ENCODE assay signal across 31 cellular contexts in genomic region chr2:47235127-47235526, GRCh38.
"Had no signal": no experiment of that assay in that cellular context is flagged by ENCODE, and none has a peak within 500 bp of the region (broad histone marks: within the 10 kb centered on the region; RNA-seq: fewer than 3 reads in every experiment).

No MANE protein-coding gene starts in this region.

- H3K36me3 Mint-ChIP-seq: activated CD4-positive, alpha-beta memory T cell treated with anti-CD3 and anti-CD28 coated beads for 36 hours; activated CD8-positive, alpha-beta memory T cell treated with anti-CD3 and anti-CD28 coated beads, Interleukin-2, amount 10 ng/mL, durations not matched to agents 7 days and 5 days; activated naive CD4-positive, alpha-beta T cell treated with anti-CD3 and anti-CD28 coated beads, Interleukin-2, amount 10 ng/mL, durations not matched to agents 7 days and 5 days; activated naive CD8-positive, alpha-beta T cell had no signal

- H3K4me3 ChIP-seq: coronary artery, dorsolateral prefrontal cortex, heart right ventricle had no signal

- FAIRE-seq: astrocyte, bronchial epithelial cell, frontal cortex had no signal

- H3K27ac ChIP-seq: brain microvascular endothelial cell, coronary artery, dorsolateral prefrontal cortex, heart right ventricle had no signal

- H3K36me3 ChIP-seq: brain microvascular endothelial cell, heart right ventricle had no signal

- ATAC-seq: activated CD4-positive, alpha-beta T cell treated with anti-CD3 and anti-CD28 coated beads for 36 hours; activated CD8-positive, alpha-beta memory T cell treated with anti-CD3 and anti-CD28 coated beads, Interleukin-2, amount 10 ng/mL, durations not matched to agents 7 days and 5 days; activated CD8-positive, alpha-beta T cell treated with anti-CD3 and anti-CD28 coated beads, Interleukin-2, amount 10 ng/mL, durations not matched to agents 7 days and 5 days; activated T-cell treated with anti-CD3 and anti-CD28 coated beads, Interleukin-2, amount 50 U/mL, for 72 hours; esophagus mucosa; heart right ventricle had no signal

- DNase-seq: activated CD4-positive, alpha-beta memory T cell treated with anti-CD3 and anti-CD28 coated beads for 36 hours; activated CD4-positive, alpha-beta T cell treated with anti-CD3 and anti-CD28 coated beads for 36 hours; activated CD4-positive, alpha-beta T cell treated with anti-CD3 and anti-CD28 coated beads, Interleukin-2, amount 10 ng/mL, durations not matched to agents 24 days and 14 days; activated CD4-positive, CD25-positive, alpha-beta regulatory T cell; activated CD4-positive, CD25-positive, alpha-beta regulatory T cell treated with anti-CD3 and anti-CD28 coated beads, Interleukin-2, amount 50 U/mL, for 72 hours; activated CD8-positive, alpha-beta memory T cell treated with anti-CD3 and anti-CD28 coated beads, Interleukin-2, amount 10 ng/mL, durations not matched to agents 7 days and 5 days; activated CD8-positive, alpha-beta memory T cell treated with anti-CD3 and anti-CD28 coated beads, Interleukin-2, amount 50 U/mL, for 48 hours; activated CD8-positive, alpha-beta T cell treated with anti-CD3 and anti-CD28 coated beads, Interleukin-2, amount 10 ng/mL, durations not matched to agents 7 days and 5 days; activated gamma-delta T cell; activated naive CD4-positive, alpha-beta T cell; activated naive CD4-positive, alpha-beta T cell treated with anti-CD3 and anti-CD28 coated beads, Interleukin-2, amount 10 ng/mL, durations not matched to agents 7 days and 5 days; activated T-cell treated with anti-CD3 and anti-CD28 coated beads for 4 hours; activated T-cell treated with anti-CD3 and anti-CD28 coated beads, Interleukin-2, amount 50 U/mL, for 24 hours; activated T-cell treated with anti-CD3 and anti-CD28 coated beads, Interleukin-2, amount 50 U/mL, for 72 hours; amniotic stem cell; anterior cingulate cortex; brain microvascular endothelial cell; dorsolateral prefrontal cortex; effector memory CD4-positive, alpha-beta T cell; endodermal cell; foreskin fibroblast; heart right ventricle; T-helper 2 cell had no signal

- H3K27ac Mint-ChIP-seq: activated CD4-positive, alpha-beta memory T cell treated with anti-CD3 and anti-CD28 coated beads for 36 hours; activated CD4-positive, alpha-beta T cell treated with anti-CD3 and anti-CD28 coated beads for 36 hours; activated CD4-positive, alpha-beta T cell treated with anti-CD3 and anti-CD28 coated beads, Interleukin-2, amount 10 ng/mL, durations not matched to agents 24 days and 14 days; activated CD8-positive, alpha-beta memory T cell treated with anti-CD3 and anti-CD28 coated beads, Interleukin-2, amount 10 ng/mL, durations not matched to agents 7 days and 5 days; activated CD8-positive, alpha-beta T cell treated with anti-CD3 and anti-CD28 coated beads, Interleukin-2, amount 10 ng/mL, durations not matched to agents 7 days and 5 days; activated naive CD4-positive, alpha-beta T cell treated with anti-CD3 and anti-CD28 coated beads, Interleukin-2, amount 10 ng/mL, durations not matched to agents 7 days and 5 days; activated naive CD8-positive, alpha-beta T cell; activated T-cell treated with anti-CD3 and anti-CD28 coated beads, Interleukin-2, amount 50 U/mL, for 24 hours; activated T-cell treated with anti-CD3 and anti-CD28 coated beads, Interleukin-2, amount 50 U/mL, for 72 hours; dendritic cell treated with granulocyte-macrophage colony-stimulating factor and Interleukin-4, amounts not matched to agents 40 ng/mL and 50 ng/mL, for 4 days; endodermal cell had no signal

- H3K4me1 Mint-ChIP-seq: activated CD4-positive, alpha-beta T cell treated with anti-CD3 and anti-CD28 coated beads for 36 hours; activated naive CD4-positive, alpha-beta T cell treated with anti-CD3 and anti-CD28 coated beads, Interleukin-2, amount 10 ng/mL, durations not matched to agents 7 days and 5 days; central memory CD8-positive, alpha-beta T cell had no signal

- H3K27me3 ChIP-seq: brain microvascular endothelial cell, dorsolateral prefrontal cortex, heart right ventricle had no signal

- H3K27me3 Mint-ChIP-seq: activated CD4-positive, alpha-beta memory T cell treated with anti-CD3 and anti-CD28 coated beads for 36 hours; activated naive CD8-positive, alpha-beta T cell; activated T-cell treated with anti-CD3 and anti-CD28 coated beads, Interleukin-2, amount 50 U/mL, for 24 hours had no signal

- H3K9me3 Mint-ChIP-seq: activated CD4-positive, alpha-beta memory T cell treated with anti-CD3 and anti-CD28 coated beads for 36 hours; activated CD4-positive, alpha-beta T cell treated with anti-CD3 and anti-CD28 coated beads, Interleukin-2, amount 10 ng/mL, durations not matched to agents 24 days and 14 days; activated naive CD4-positive, alpha-beta T cell treated with anti-CD3 and anti-CD28 coated beads, Interleukin-2, amount 10 ng/mL, durations not matched to agents 7 days and 5 days; activated T-cell treated with anti-CD3 and anti-CD28 coated beads, Interleukin-2, amount 50 U/mL, for 24 hours; activated T-cell treated with anti-CD3 and anti-CD28 coated beads, Interleukin-2, amount 50 U/mL, for 72 hours; central memory CD8-positive, alpha-beta T cell; dendritic cell treated with granulocyte-macrophage colony-stimulating factor and Interleukin-4, amounts not matched to agents 40 ng/mL and 50 ng/mL, for 4 days; endodermal cell had no signal

- H3K4me3 Mint-ChIP-seq: activated CD4-positive, alpha-beta memory T cell treated with anti-CD3 and anti-CD28 coated beads for 36 hours; activated CD4-positive, alpha-beta T cell treated with anti-CD3 and anti-CD28 coated beads for 36 hours; activated CD4-positive, alpha-beta T cell treated with anti-CD3 and anti-CD28 coated beads, Interleukin-2, amount 10 ng/mL, durations not matched to agents 24 days and 14 days; activated CD8-positive, alpha-beta memory T cell treated with anti-CD3 and anti-CD28 coated beads, Interleukin-2, amount 10 ng/mL, durations not matched to agents 7 days and 5 days; activated CD8-positive, alpha-beta T cell treated with anti-CD3 and anti-CD28 coated beads, Interleukin-2, amount 10 ng/mL, durations not matched to agents 7 days and 5 days; activated naive CD4-positive, alpha-beta T cell treated with anti-CD3 and anti-CD28 coated beads, Interleukin-2, amount 10 ng/mL, durations not matched to agents 7 days and 5 days; activated naive CD8-positive, alpha-beta T cell; activated T-cell treated with anti-CD3 and anti-CD28 coated beads, Interleukin-2, amount 50 U/mL, for 24 hours; activated T-cell treated with anti-CD3 and anti-CD28 coated beads, Interleukin-2, amount 50 U/mL, for 72 hours; central memory CD8-positive, alpha-beta T cell; dendritic cell treated with granulocyte-macrophage colony-stimulating factor and Interleukin-4, amounts not matched to agents 40 ng/mL and 50 ng/mL, for 4 days; endodermal cell had no signal

- H3K9me3 ChIP-seq: heart right ventricle had no signal
